ENCODE assay signal across 27 cellular contexts in genomic region chr3:52452126-52452525, GRCh38. TPM values are rescaled to one million over a fixed set of nuclear protein-coding genes. Genes with fewer than 3 reads are reported as not detected.
DNase-seq lines count a peak whose midpoint lies in the region; ATAC-seq and TF ChIP-seq lines count a peak whose summit lies in the region.
"Had no signal": no experiment of that assay in that cellular context is flagged by ENCODE, and none has a peak within 500 bp of the region (broad histone marks: within the 10 kb centered on the region; RNA-seq: fewer than 3 reads in every experiment).

No MANE protein-coding gene starts in this region.

- RAD21 ChIA-PET in HCT116 (lab: Charles Lee; ENCODE audit: low non-redundant PET in 1 of 2, low total read pairs in 2 of 2, uncharacterized antibody in 2 of 2, unreplicated experiment in 2 of 2), result interaction anchor here in 1 of 2 experiments (0.8 kb wide), 1 partner anchor 24 kb away, joined by 3 read pairs; no protein-coding TSS in a partner anchor

- TF ChIP-seq POLR2A in HCT116 (IDR thresholded peaks at IDR 0.05; ENCODE audit: borderline replicate concordance, extremely low read depth, insufficient read depth, insufficient read length), result no peak

- intact Hi-C loops in HCT116 (cut with micrococcal nuclease), result no loop called here
- intact Hi-C loops in OCI-LY7 (cut with micrococcal nuclease; ENCODE audit: unreplicated experiment), result no loop called here

- H3K79me2 ChIP-seq in HCT116 (ENCODE audit: insufficient read depth, low read length) (peaks cover 17% of the 10 kb centered on the region), OCI-LY7 (ENCODE audit: insufficient read depth, low read depth, low read length) (peaks cover 13% of the 10 kb centered on the region; the same call in 1 of the 2 replicates)

- H3K9me3 ChIP-seq in HCT116 (ENCODE audit: control insufficient read depth in 1 of 2, insufficient read depth in 1 of 2, low read depth in 1 of 2, low read length in 2 of 2), result no peaks in the 10 kb centered on the region
- H3K9me3 ChIP-seq in endodermal cell (ENCODE audit: control insufficient read depth, low read length), result no peaks in the 10 kb centered on the region
- H3K9me3 ChIP-seq in neuronal stem cell (replicated peaks in 1 of 2; ENCODE audit: control insufficient read depth in 2 of 2, insufficient read depth in 1 of 2, low read depth in 1 of 2, low read length in 2 of 2), result no peaks in the 10 kb centered on the region
- no peaks in the 10 kb centered on the region for H3K9me3 ChIP-seq in OCI-LY7 (ENCODE audit: low read length)
- H3K9me3 ChIP-seq: mucosa of descending colon, pancreas, SJSA1, spleen had no signal

- no peak overlapping the region for H2BK120ac ChIP-seq in neuronal stem cell (ENCODE audit: low read depth, low read length)

- no peak overlapping the region for H4K91ac ChIP-seq in neuronal stem cell (ENCODE audit: low read depth, low read length, poor library complexity)

- TF ChIP-seq CTCF in HCT116 (IDR thresholded peaks at IDR 0.05 in 2 of 3, conservative IDR thresholded peaks at IDR 0.05 in 1 of 3; ENCODE audit: borderline replicate concordance in 1 of 3, insufficient read depth in 1 of 3, low read depth in 2 of 3, low read length in 2 of 3) (no peak), endodermal cell (conservative IDR thresholded peaks at IDR 0.05) (no peak), OCI-LY7 (conservative IDR thresholded peaks at IDR 0.05; ENCODE audit: low read length) (no peak)

- no peaks in the 10 kb centered on the region for H3K9me3 Mint-ChIP-seq in endodermal cell
- H3K9me3 Mint-ChIP-seq: activated naive CD4-positive, alpha-beta T cell treated with anti-CD3 and anti-CD28 coated beads, Interleukin-2, amount 50 U/mL, for 24 hours; CD8-positive, alpha-beta memory T cell; HFFc6; stimulated activated naive CD8-positive, alpha-beta T cell treated with anti-CD3 and anti-CD28 coated beads, Interleukin-15, amount 100 ng/mL, for 72 hours had no signal

- WGBS in endodermal cell (ENCODE audit: insufficient coverage in 1 of 2, insufficient read length in 1 of 2), 2 experiments, result 97 to 98% methylated on average over 6 of the region's 6 CpGs
- WGBS in neuronal stem cell (ENCODE audit: extremely low coverage in 2 of 2, insufficient read length in 2 of 2, insufficient replicate concordance in 1 of 2), 2 donors, result no CpG with 5 or more reads among the region's 6 CpGs

- H3K36me3 ChIP-seq in HCT116 (ENCODE audit: control insufficient read depth in 1 of 2, insufficient read depth in 2 of 2, low read length in 2 of 2), result peaks cover 0 to 3% of the 10 kb centered on the region in 2 experiments; a peak in 1 of 4 replicates
- peaks cover 11% of the 10 kb centered on the region for H3K36me3 ChIP-seq in endodermal cell (ENCODE audit: control insufficient read depth, insufficient read depth, low read length)
- H3K36me3 ChIP-seq in neuronal stem cell (replicated peaks in 1 of 2; ENCODE audit: control insufficient read depth in 2 of 2, insufficient read depth in 2 of 2, low read length in 2 of 2), result peaks cover 0 to 4% of the 10 kb centered on the region in 2 donors
- no peaks in the 10 kb centered on the region for H3K36me3 ChIP-seq in OCI-LY7 (ENCODE audit: insufficient read depth, low read length)
- H3K36me3 ChIP-seq: pancreas, SJSA1, spleen had no signal

- POLR2A ChIA-PET in HCT116 (lab: Charles Lee) (no interaction called here), OCI-LY7 (lab: Charles Lee) (no interaction called here)

- no peak for ATAC-seq in HCT116
- ATAC-seq: mucosa of descending colon; pancreas; stimulated activated naive CD8-positive, alpha-beta T cell treated with anti-CD3 and anti-CD28 coated beads, Interleukin-15, amount 100 ng/mL, for 72 hours had no signal

- BruUV-seq in HCT116 (replicated peaks; lab: Mats Ljungman, UMichigan) (no TSS peak), OCI-LY7 (replicated peaks; lab: Mats Ljungman, UMichigan) (no TSS peak)

- peak overlapping the region; percentile 48 for H2AK5ac ChIP-seq in neuronal stem cell (ENCODE audit: low read depth, low read length)

- H3K27me3 ChIP-seq in HCT116 (ENCODE audit: insufficient read depth, low read length) (no peaks in the 10 kb centered on the region), endodermal cell (ENCODE audit: control insufficient read depth, insufficient read depth, low read length, poor library complexity, severe bottlenecking) (no peaks in the 10 kb centered on the region), neuronal stem cell (ENCODE audit: control insufficient read depth in 3 of 3, insufficient read depth in 3 of 3, low read depth in 1 of 3, low read length in 3 of 3) (peaks cover 0 to 8% (median 0%) of the 10 kb centered on the region in 3 experiments)
- H3K27me3 ChIP-seq: pancreas, SJSA1, spleen had no signal

- H3K23ac ChIP-seq in neuronal stem cell (ENCODE audit: low read depth, low read length, poor library complexity), result peak overlapping the region; percentile 14

- H4K20me1 ChIP-seq in HCT116 (ENCODE audit: insufficient read depth), result no peaks in the 10 kb centered on the region
- H4K20me1 ChIP-seq in OCI-LY7 (ENCODE audit: insufficient read depth, low read length), result no peaks in the 10 kb centered on the region

- no peak for DNase-seq in HCT116 (ENCODE audit: low read depth, low spot score)
- DNase-seq in endodermal cell, result no peak
- no peak for DNase-seq in neuronal stem cell (ENCODE audit: low spot score)
- DNase-seq in UCSD-AML1 (lab: John Stamatoyannopoulos, UW; ENCODE audit: unreplicated experiment), result no peak
- DNase-seq in OCI-LY7 (ENCODE audit: low spot score), result no peak
- DNase-seq: ACHN; activated CD4-positive, alpha-beta T cell treated with anti-CD3 and anti-CD28 coated beads for 4 hours; amniotic stem cell; CD8-positive, alpha-beta memory T cell; GM23248; HFFc6; hippocampal formation; mucosa of descending colon; NCI-H446; NCI-H748 treated with DMSO at 0.1 percent for 48 hours; retina; spleen; stimulated activated CD4-positive, alpha-beta T cell treated with anti-CD3 and anti-CD28 coated beads, Interleukin-2, amount 100 ng/mL, for 24 hours; stimulated activated naive CD8-positive, alpha-beta T cell treated with anti-CD3 and anti-CD28 coated beads, Interleukin-15, amount 100 ng/mL, for 72 hours; T-helper 9 cell; WERI-Rb-1 had no signal

- no peak overlapping the region; the same call in 1 of the 2 replicates for H3K27ac ChIP-seq in HCT116 (ENCODE audit: low read depth, low read length)
- no peak overlapping the region for H3K27ac ChIP-seq in endodermal cell (ENCODE audit: low read depth, low read length)
- H3K27ac ChIP-seq in neuronal stem cell (replicated peaks; ENCODE audit: low read length), result no peak overlapping the region
- no peak overlapping the region for H3K27ac ChIP-seq in OCI-LY7 (ENCODE audit: low read depth, low read length, poor library complexity, severe bottlenecking)
- H3K27ac ChIP-seq: GM23248, pancreas, SJSA1, spleen had no signal

- peaks cover 6% of the 10 kb centered on the region for H3K79me1 ChIP-seq in neuronal stem cell (ENCODE audit: low read depth, low read length)

- H3K4ac ChIP-seq in neuronal stem cell (ENCODE audit: low read length), result no peak overlapping the region

- H2BK5ac ChIP-seq in neuronal stem cell (ENCODE audit: low read length), result no peak overlapping the region

- H3K9me2 ChIP-seq in HCT116 (ENCODE audit: insufficient read depth) (no peaks in the 10 kb centered on the region), OCI-LY7 (ENCODE audit: insufficient read depth, low read length) (no peaks in the 10 kb centered on the region)

- CTCF ChIA-PET in HCT116 (lab: Charles Lee), result no interaction called here
- CTCF ChIA-PET in OCI-LY7 (lab: Charles Lee; ENCODE audit: unreplicated experiment), result no interaction called here

- peaks cover 1% of the 10 kb centered on the region for H3K36me3 Mint-ChIP-seq in endodermal cell (ENCODE audit: low read depth)

- no peak for TF ChIP-seq RAD21 in HCT116 (IDR thresholded peaks at IDR 0.05; ENCODE audit: low read depth)

- peak overlapping the region; percentile 15 for H3K14ac ChIP-seq in neuronal stem cell (ENCODE audit: low read length)

- no peak overlapping the region for H3K27ac Mint-ChIP-seq in endodermal cell
- H3K27ac Mint-ChIP-seq: activated naive CD4-positive, alpha-beta T cell treated with anti-CD3 and anti-CD28 coated beads, Interleukin-2, amount 50 U/mL, for 24 hours; HFFc6 had no signal

- H3K4me3 ChIP-seq in HCT116 (replicated peaks in 1 of 2; ENCODE audit: low read depth in 1 of 2, low read length in 2 of 2), result no peak overlapping the region
- peak overlapping the region; percentile 60 for H3K4me3 ChIP-seq in endodermal cell (ENCODE audit: low read length)
- no peak overlapping the region for H3K4me3 ChIP-seq in neuronal stem cell (ENCODE audit: low read length in 2 of 2)
- no peak overlapping the region for H3K4me3 ChIP-seq in OCI-LY7 (ENCODE audit: low read depth, low read length, poor library complexity, severe bottlenecking)
- H3K4me3 ChIP-seq: GM23248, mucosa of descending colon, pancreas, SJSA1, spleen had no signal

- H3K4me1 ChIP-seq in HCT116 (ENCODE audit: control insufficient read depth in 1 of 2, insufficient read depth in 2 of 2, low read length in 2 of 2), result peaks cover 46 to 66% of the 10 kb centered on the region in 2 experiments
- peaks cover 18% of the 10 kb centered on the region for H3K4me1 ChIP-seq in endodermal cell (ENCODE audit: control insufficient read depth, insufficient read depth, low read length)
- peaks cover 38 to 40% of the 10 kb centered on the region in 2 donors for H3K4me1 ChIP-seq in neuronal stem cell (ENCODE audit: control insufficient read depth in 2 of 2, insufficient read depth in 1 of 2, low read depth in 1 of 2, low read length in 2 of 2)
- peaks cover 28% of the 10 kb centered on the region for H3K4me1 ChIP-seq in OCI-LY7 (ENCODE audit: insufficient read depth, low read length, poor library complexity, severe bottlenecking)

- H2AFZ ChIP-seq in HCT116 (ENCODE audit: low read depth, low read length, poor library complexity, severe bottlenecking) (no peak overlapping the region), neuronal stem cell (ENCODE audit: low read length) (no peak overlapping the region), OCI-LY7 (ENCODE audit: low read length) (no peak overlapping the region)
- H2AFZ ChIP-seq: GM23248 had no signal

- H3K9ac ChIP-seq in HCT116 (ENCODE audit: low read length), result 0 out of 2 replicates have a peak overlapping the region, but pooled peaks have one; percentile 18
- no peak overlapping the region for H3K9ac ChIP-seq in endodermal cell (ENCODE audit: extremely low read depth, low read length, poor library complexity, severe bottlenecking)
- no peak overlapping the region for H3K9ac ChIP-seq in neuronal stem cell (ENCODE audit: low read depth, low read length, poor library complexity)
- H3K9ac ChIP-seq: GM23248 had no signal

- peak overlapping the region; percentile 33 for H2BK15ac ChIP-seq in neuronal stem cell (ENCODE audit: low read length)

- peak overlapping the region; percentile 68 for H3K18ac ChIP-seq in neuronal stem cell (ENCODE audit: low read length)

- peak overlapping the region; percentile 64 for H2BK12ac ChIP-seq in neuronal stem cell (ENCODE audit: low read length)

- H3K4me1 Mint-ChIP-seq in endodermal cell, result peaks cover 29% of the 10 kb centered on the region

- no peak overlapping the region for H3K4me3 Mint-ChIP-seq in endodermal cell
- H3K4me3 Mint-ChIP-seq: activated naive CD4-positive, alpha-beta T cell treated with anti-CD3 and anti-CD28 coated beads, Interleukin-2, amount 50 U/mL, for 24 hours; B cell; HFFc6; stimulated activated naive CD8-positive, alpha-beta T cell treated with anti-CD3 and anti-CD28 coated beads, Interleukin-15, amount 100 ng/mL, for 72 hours had no signal

- peak overlapping the region; percentile 67 for H4K8ac ChIP-seq in neuronal stem cell (ENCODE audit: low read depth, low read length)

- H3K4me2 ChIP-seq in HCT116 (ENCODE audit: low read length) (peak overlapping the region; percentile 89), neuronal stem cell (ENCODE audit: insufficient read depth, low read length, poor library complexity, severe bottlenecking) (no peak overlapping the region), OCI-LY7 (ENCODE audit: low read length) (no peak overlapping the region)

- no peaks in the 10 kb centered on the region for H3K27me3 Mint-ChIP-seq in endodermal cell (ENCODE audit: insufficient read depth)
- H3K27me3 Mint-ChIP-seq: activated naive CD4-positive, alpha-beta T cell treated with anti-CD3 and anti-CD28 coated beads, Interleukin-2, amount 50 U/mL, for 24 hours; B cell; CD8-positive, alpha-beta memory T cell; stimulated activated naive CD8-positive, alpha-beta T cell treated with anti-CD3 and anti-CD28 coated beads, Interleukin-15, amount 100 ng/mL, for 72 hours had no signal

RNA-seq across cellular contexts. Expression of gene TNNC1, which starts 1.7 kb away (rescaled TPM):
- total RNA-seq in HCT116 (2021; ENCODE audit: unreplicated experiment), result 2.2 TPM
- 6.1 and 7.1 TPM in 2 replicates for polyA plus RNA-seq in HCT116 (2012)
- total RNA-seq in endodermal cell, result 10 to 100 TPM; 44.8 to 64.6 TPM
- polyA plus RNA-seq in endodermal cell (2013, experiment 1 of 2), result 30.4 TPM
- polyA plus RNA-seq in endodermal cell (2013, experiment 2 of 2), result 36.1 TPM
- 7.4 TPM for polyA plus RNA-seq in neuronal stem cell (2013, experiment 1 of 2)
- polyA plus RNA-seq in neuronal stem cell (2013, experiment 2 of 2), result 6.4 TPM
- 0.57 and 0.90 TPM in 2 replicates for total RNA-seq in OCI-LY7 (2014; rRNA removed; shearing (Covaris generic))
- total RNA-seq in OCI-LY7 (2022), result 3.2 and 5.0 TPM in 2 replicates
- total RNA-seq: GM23248, lung microvascular endothelial cell had no signal
- polyA plus RNA-seq: CD8-positive, alpha-beta memory T cell; GM23248 had no signal

RNA-seq across cellular contexts. Expression of gene NISCH, which starts 3.3 kb away (rescaled TPM):
- total RNA-seq in HCT116 (2021; ENCODE audit: unreplicated experiment), result 72.8 TPM
- polyA plus RNA-seq in HCT116 (2012), result 54.7 and 58.3 TPM in 2 replicates
- 100 to 1,000 TPM; 151 to 156 TPM for total RNA-seq in endodermal cell
- 124 TPM for polyA plus RNA-seq in endodermal cell (2013, experiment 1 of 2)
- 99.4 TPM for polyA plus RNA-seq in endodermal cell (2013, experiment 2 of 2)
- polyA plus RNA-seq in neuronal stem cell (2013, experiment 1 of 2), result 58.8 TPM
- polyA plus RNA-seq in neuronal stem cell (2013, experiment 2 of 2), result 58.4 TPM
- 53.8 and 60.5 TPM in 2 replicates for total RNA-seq in OCI-LY7 (2014; rRNA removed; shearing (Covaris generic))
- total RNA-seq in OCI-LY7 (2022), result 73.3 and 78.5 TPM in 2 replicates

RNA-seq across cellular contexts. Expression of gene SEMA3G, which starts 7.2 kb away (rescaled TPM):
- total RNA-seq in HCT116 (2021; ENCODE audit: unreplicated experiment) (4.2 TPM), endodermal cell (1 to 10 TPM; 2.5 to 8.6 TPM), OCI-LY7 (2022) (0.15 TPM in 1 of 2 replicates, not detected in the other)
- 1.3 and 1.4 TPM in 2 replicates for polyA plus RNA-seq in HCT116 (2012)
- polyA plus RNA-seq in endodermal cell (2013, experiment 1 of 2), result 1.9 TPM
- polyA plus RNA-seq in endodermal cell (2013, experiment 2 of 2), result 1.5 TPM
- 0.77 TPM for polyA plus RNA-seq in neuronal stem cell (2013, experiment 1 of 2)
- 0.87 TPM for polyA plus RNA-seq in neuronal stem cell (2013, experiment 2 of 2)
- not detected in 2 replicates for total RNA-seq in OCI-LY7 (2014; rRNA removed; shearing (Covaris generic))
- total RNA-seq: GM23248, HFFc6 had no signal
- polyA plus RNA-seq: CD8-positive, alpha-beta memory T cell; neural cell had no signal

RNA-seq across cellular contexts. Expression of gene PHF7, which starts 41.7 kb away (rescaled TPM):
- total RNA-seq in HCT116 (2021; ENCODE audit: unreplicated experiment) (10.0 TPM), endodermal cell (10 to 100 TPM; 10.9 to 12.7 TPM), OCI-LY7 (2022) (44.5 and 61.4 TPM in 2 replicates)
- polyA plus RNA-seq in HCT116 (2012), result 6.1 and 9.1 TPM in 2 replicates
- polyA plus RNA-seq in endodermal cell (2013, experiment 1 of 2), result 15.3 TPM
- 17.0 TPM for polyA plus RNA-seq in endodermal cell (2013, experiment 2 of 2)
- polyA plus RNA-seq in neuronal stem cell (2013, experiment 1 of 2), result 23.3 TPM
- polyA plus RNA-seq in neuronal stem cell (2013, experiment 2 of 2), result 25.3 TPM
- 32.9 and 33.3 TPM in 2 replicates for total RNA-seq in OCI-LY7 (2014; rRNA removed; shearing (Covaris generic))

RNA-seq across cellular contexts. Expression of gene BAP1, which starts 42.3 kb away (rescaled TPM):
- total RNA-seq in HCT116 (2021; ENCODE audit: unreplicated experiment), result 72.0 TPM
- 47.3 and 50.3 TPM in 2 replicates for polyA plus RNA-seq in HCT116 (2012)
- total RNA-seq in endodermal cell, result 100 to 1,000 TPM in 1 of 2 donors, 10 to 100 TPM in 1; 94.5 to 100 TPM
- 80.1 TPM for polyA plus RNA-seq in endodermal cell (2013, experiment 1 of 2)
- 71.0 TPM for polyA plus RNA-seq in endodermal cell (2013, experiment 2 of 2)
- polyA plus RNA-seq in neuronal stem cell (2013, experiment 1 of 2), result 52.3 TPM
- 51.8 TPM for polyA plus RNA-seq in neuronal stem cell (2013, experiment 2 of 2)
- 88.3 and 102 TPM in 2 replicates for total RNA-seq in OCI-LY7 (2014; rRNA removed; shearing (Covaris generic))
- total RNA-seq in OCI-LY7 (2022), result 102 and 105 TPM in 2 replicates

Comparison
In these comparisons a context has a peak if more than half of its experiments do, and no peak if none do; other contexts are left out.
1. RNA of gene TNNC1, which starts 1.7 kb away (total RNA-seq): 44.8 to 64.6 TPM in endodermal cell; 0.57 to 5.0 TPM in OCI-LY7 and 2.2 TPM in HCT116 (single experiment); every median in the first group is over 4 times any median in the second.